In the genomic region with DNA sequence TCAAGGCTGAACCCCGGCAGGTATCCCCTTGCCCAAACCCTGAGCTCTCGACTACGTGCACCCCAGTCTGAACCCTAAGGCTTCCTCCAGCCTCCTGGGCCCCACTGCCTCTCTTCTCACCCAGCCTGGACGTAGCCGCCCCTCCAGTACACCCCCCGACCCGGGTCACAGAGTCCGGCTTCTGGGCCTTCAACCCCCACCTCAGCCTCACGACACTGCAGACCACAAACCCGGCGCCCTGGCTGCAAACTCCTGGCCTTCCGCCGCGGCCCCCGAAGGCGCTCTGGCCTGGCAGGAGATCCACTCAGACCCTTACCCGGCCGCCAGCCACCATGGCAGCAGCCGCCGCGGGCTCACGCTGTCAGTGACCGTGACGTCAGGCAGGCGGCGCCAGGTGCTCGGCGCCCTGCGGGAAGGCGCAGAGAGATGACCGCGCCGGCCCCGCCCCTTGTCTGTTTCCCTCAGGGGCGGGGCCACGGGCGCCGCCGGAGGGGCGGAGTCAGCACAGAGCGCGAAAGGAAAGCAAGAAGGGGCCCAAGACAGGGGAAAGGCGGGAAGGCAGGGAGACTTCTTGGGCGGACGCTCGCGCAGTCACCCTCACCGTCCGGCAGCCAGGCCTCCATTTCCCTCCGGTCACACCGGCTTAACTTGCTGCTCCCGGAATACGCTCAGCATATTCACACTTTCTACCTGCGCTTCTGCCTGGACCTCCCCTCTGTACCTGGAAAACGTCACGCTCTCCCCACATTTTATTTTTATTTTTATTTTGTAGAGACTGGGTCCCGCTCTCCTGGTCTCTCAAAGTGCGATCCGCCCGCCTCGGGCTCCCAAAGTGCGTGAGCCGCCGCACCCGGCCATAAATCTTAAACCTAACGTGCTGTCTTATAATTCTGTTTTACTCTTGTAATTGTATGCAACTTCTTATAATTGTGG, we compare ENCODE assay signal across 8 cellular contexts. TPM values are rescaled to one million over a fixed set of nuclear protein-coding genes. Genes with fewer than 3 reads are reported as not detected.
DNase-seq lines count a peak whose midpoint lies in the region; ATAC-seq and TF ChIP-seq lines count a peak whose summit lies in the region.

Gene RMDN3 (minus strand): TSS at position 372 of the 933 bp plus-strand sequence. CDS start 471 bp downstream, outside the sequence.

- TF ChIP-seq CTCF in WERI-Rb-1 (IDR thresholded peaks at IDR 0.05; ENCODE audit: low read depth, low read length) (no peak), breast epithelium (IDR thresholded peaks at IDR 0.05) (peak in 1 of 3 donors; percentile 27), smooth muscle cell (IDR thresholded peaks at IDR 0.05; ENCODE audit: borderline replicate concordance, insufficient read depth, poor library complexity, severe bottlenecking) (no peak)

- H3K9ac ChIP-seq in smooth muscle cell (ENCODE audit: low read depth), result peak within 1 kb of the TSS; percentile 95

- peak within 1 kb of the TSS; percentile 67 for H3K27ac ChIP-seq in ACC112 (ENCODE audit: low read depth, low read length)
- peak within 1 kb of the TSS; percentile 96 for H3K27ac ChIP-seq in WERI-Rb-1
- peak within 1 kb of the TSS; percentile 92 to 93 for H3K27ac ChIP-seq in breast epithelium
- peak within 1 kb of the TSS; percentile 80 for H3K27ac ChIP-seq in smooth muscle cell (ENCODE audit: low read depth)

- H3K4me3 ChIP-seq in ACC112 (ENCODE audit: low read depth, low read length) (peak within 1 kb of the TSS; percentile 94), WERI-Rb-1 (ENCODE audit: low read depth, low read length) (peak within 1 kb of the TSS; percentile 91), breast epithelium (peak within 1 kb of the TSS; percentile 77 to 87 (median 84)), smooth muscle cell (peak within 1 kb of the TSS; percentile 99)

- DNase-seq in NCI-H2227 treated with DMSO at 0.1 percent for 48 hours (lab: John Stamatoyannopoulos, UW) (peak; percentile 85), WERI-Rb-1 (peak; percentile 92), breast epithelium (ENCODE audit: low spot score in 2 of 2) (peak; percentile 90 to 92), iPS-NIHi11 (ENCODE audit: low spot score) (peak; percentile 97), smooth muscle cell (lab: John Stamatoyannopoulos, UW; ENCODE audit: unreplicated experiment) (peak; percentile 84)

- H4K20me1 ChIP-seq in smooth muscle cell (ENCODE audit: low read depth), result no peaks in the 10 kb centered on the region

- WGBS in smooth muscle cell (ENCODE audit: low lambda C conversion rate), result 3% methylated on average over 55 of the region's 66 CpGs

- H3K36me3 ChIP-seq in ACC112 (ENCODE audit: insufficient read depth, low read length), result no peaks in the 10 kb centered on the region
- H3K36me3 ChIP-seq in WERI-Rb-1, result peaks cover 29% of the 10 kb centered on the region
- no peaks in the 10 kb centered on the region for H3K36me3 ChIP-seq in breast epithelium
- H3K36me3 ChIP-seq in smooth muscle cell (ENCODE audit: low read depth), result peaks cover 7% of the 10 kb centered on the region

- H3K79me2 ChIP-seq in ACC112 (ENCODE audit: control insufficient read depth, insufficient read depth, low read length, unreplicated experiment) (peaks cover 30% of the 10 kb centered on the region), smooth muscle cell (ENCODE audit: low read depth) (peaks cover 28% of the 10 kb centered on the region)

- intact Hi-C loops in breast epithelium (cut with DNase I; ENCODE audit: low total_unique reads), result no loop called here

- no peaks in the 10 kb centered on the region for H3K27me3 ChIP-seq in ACC112 (ENCODE audit: insufficient read depth, low read length)
- no peaks in the 10 kb centered on the region for H3K27me3 ChIP-seq in WERI-Rb-1 (ENCODE audit: insufficient read depth, low read depth, severe bottlenecking)
- no peaks in the 10 kb centered on the region for H3K27me3 ChIP-seq in breast epithelium
- H3K27me3 ChIP-seq in smooth muscle cell (ENCODE audit: low read depth), result no peaks in the 10 kb centered on the region

- no peak for TF ChIP-seq POLR2A in breast epithelium (IDR thresholded peaks at IDR 0.05)

- H3K9me3 ChIP-seq in WERI-Rb-1 (ENCODE audit: severe bottlenecking) (no peaks in the 10 kb centered on the region), breast epithelium (no peaks in the 10 kb centered on the region), smooth muscle cell (replicated peaks; ENCODE audit: low read depth) (no peaks in the 10 kb centered on the region)

- H2AFZ ChIP-seq in ACC112 (ENCODE audit: low read length, unreplicated experiment), result peak within 1 kb of the TSS; percentile 93
- peak within 1 kb of the TSS; percentile 94 for H2AFZ ChIP-seq in smooth muscle cell (ENCODE audit: low read depth)

- ATAC-seq in GM18870 (IDR thresholded peaks at IDR 0.05; ENCODE audit: unreplicated experiment) (peak; percentile 52), HG03135 (IDR thresholded peaks at IDR 0.05; ENCODE audit: unreplicated experiment) (peak; percentile 72)

- H3F3A ChIP-seq in smooth muscle cell (ENCODE audit: low read depth), result no peaks in the 10 kb centered on the region

- H3K4me2 ChIP-seq in smooth muscle cell, result peak within 1 kb of the TSS; percentile 88

- H3K4me1 ChIP-seq in ACC112 (ENCODE audit: control insufficient read depth, insufficient read depth, low read length, unreplicated experiment) (peaks cover 4% of the 10 kb centered on the region), breast epithelium (no peaks in the 10 kb centered on the region), smooth muscle cell (ENCODE audit: low read depth) (peaks cover 6% of the 10 kb centered on the region)

RNA-seq across cellular contexts. Expression of gene RMDN3, which starts in this region (rescaled TPM):
- total RNA-seq in breast epithelium (10 to 100 TPM; 31.5 to 35.4 (median 34.4) TPM), smooth muscle cell (11.0 and 12.8 TPM in 2 replicates)
- 20.0 and 25.1 TPM in 2 replicates for polyA plus RNA-seq in smooth muscle cell

Comparison
In these comparisons a context has a peak if more than half of its experiments do, and no peak if none do; other contexts are left out.
1. Peak in every context shown above with its lines: DNase-seq, ATAC-seq, H3K4me3 ChIP-seq and H3K27ac ChIP-seq.